8 cellular contexts compared by ENCODE assay signal in the genomic region with DNA sequence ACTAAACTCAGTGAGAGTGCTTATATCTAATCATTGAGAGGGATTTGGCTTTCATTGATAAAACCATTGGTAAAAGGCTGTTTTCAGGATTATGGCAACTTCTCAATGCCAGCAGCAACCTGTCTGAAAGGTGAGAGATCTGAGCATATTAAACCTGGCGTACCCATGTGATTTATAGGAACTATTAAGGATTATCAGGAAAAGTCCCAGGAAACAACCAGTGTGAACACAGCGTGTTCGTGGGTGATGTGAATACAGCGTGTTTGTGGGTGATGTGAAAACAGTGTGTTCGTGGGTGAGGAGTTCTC.
A peak's percentile ranks its signal among the peaks of the same experiment; 100 is the strongest.
DNase-seq lines count a peak whose midpoint lies in the region; ATAC-seq, FAIRE-seq and TF ChIP-seq lines count a peak whose summit lies in the region.

No MANE protein-coding gene starts in this region.

- no peak for DNase-seq in activated naive CD4-positive, alpha-beta T cell treated with anti-CD3 and anti-CD28 coated beads, Interleukin-2, amount 10 ng/mL, durations not matched to agents 7 days and 5 days
- DNase-seq in activated naive CD4-positive, alpha-beta T cell (lab: John Stamatoyannopoulos, UW), result no peak
- DNase-seq in T-cell (peak in 1 of 34 experiments; percentile 39), thoracic aorta (ENCODE audit: low spot score) (no peak), GM19240 (ENCODE audit: insufficient read length, low spot score) (no peak), NCI-H2029 (lab: John Stamatoyannopoulos, UW) (no peak), D721Med (ENCODE audit: insufficient read length, low spot score) (no peak)

- no peaks in the 10 kb centered on the region for H3K36me3 Mint-ChIP-seq in activated naive CD4-positive, alpha-beta T cell treated with anti-CD3 and anti-CD28 coated beads, Interleukin-2, amount 10 ng/mL, durations not matched to agents 7 days and 5 days
- H3K36me3 Mint-ChIP-seq in T-cell, result no peaks in the 10 kb centered on the region

- TF ChIP-seq CTCF in thoracic aorta (IDR thresholded peaks at IDR 0.05) (no peak), D721Med (IDR thresholded peaks at IDR 0.05; ENCODE audit: insufficient read depth, missing control alignments) (no peak)

- POLR2A ChIA-PET in T-cell (lab: Charles Lee), result interaction anchor here (0.8 to 1.5 kb wide), 3 partner anchors 15 to 80 kb away, joined by 3 to 6 read pairs (median 6); no protein-coding TSS in a partner anchor

- no peaks in the 10 kb centered on the region for H3K9me3 Mint-ChIP-seq in activated naive CD4-positive, alpha-beta T cell treated with anti-CD3 and anti-CD28 coated beads, Interleukin-2, amount 10 ng/mL, durations not matched to agents 7 days and 5 days
- H3K9me3 Mint-ChIP-seq in T-cell, result no peaks in the 10 kb centered on the region

- no peaks in the 10 kb centered on the region for H3K36me3 ChIP-seq in iPS-18a (ENCODE audit: control insufficient read depth, low read depth, low read length)
- no peaks in the 10 kb centered on the region for H3K36me3 ChIP-seq in thoracic aorta

- no peaks in the 10 kb centered on the region for H3K4me1 ChIP-seq in iPS-18a (ENCODE audit: control insufficient read depth, low read depth, low read length)
- H3K4me1 ChIP-seq in thoracic aorta (ENCODE audit: control insufficient read depth in 1 of 2, low read depth in 2 of 2), result peaks cover 0 to 7% of the 10 kb centered on the region in 2 donors

- H3K27me3 ChIP-seq in iPS-18a (ENCODE audit: control insufficient read depth, insufficient read depth, low read length) (no peaks in the 10 kb centered on the region), thoracic aorta (replicated peaks; ENCODE audit: insufficient read depth) (no peaks in the 10 kb centered on the region)

- FAIRE-seq in D721Med (lab: Jason Lieb, UNC), result no peak

- H3K9ac ChIP-seq in iPS-18a (ENCODE audit: low read length), result no peak overlapping the region

- peak overlapping the region; percentile 69 for H3K4me3 ChIP-seq in iPS-18a (ENCODE audit: low read length)
- peak overlapping the region; percentile 77 for H3K4me3 ChIP-seq in thoracic aorta

- peaks cover 34% of the 10 kb centered on the region for H3K4me1 Mint-ChIP-seq in activated naive CD4-positive, alpha-beta T cell treated with anti-CD3 and anti-CD28 coated beads, Interleukin-2, amount 10 ng/mL, durations not matched to agents 7 days and 5 days
- peaks cover 20 to 27% (median 26%) of the 10 kb centered on the region in 3 donors for H3K4me1 Mint-ChIP-seq in T-cell

- CTCF ChIA-PET in activated naive CD4-positive, alpha-beta T cell treated with anti-CD3 and anti-CD28 coated beads, Interleukin-2, amount 10 ng/mL, durations not matched to agents 7 days and 5 days (lab: Charles Lee), result interaction anchor here (0.8 to 3.1 kb wide), 8 partner anchors 20 to 459 kb away, joined by 3 to 24 read pairs (median 6); a partner anchor contains a TSS
- CTCF ChIA-PET in T-cell (lab: Charles Lee), result interaction anchor here (0.6 to 2.3 kb wide), 29 partner anchors 19 to 697 kb away, joined by 3 to 31 read pairs (median 5); a partner anchor contains a TSS

- H3K9me3 ChIP-seq in iPS-18a (ENCODE audit: control insufficient read depth, low read depth, low read length), result no peaks in the 10 kb centered on the region
- no peaks in the 10 kb centered on the region for H3K9me3 ChIP-seq in thoracic aorta

- no peak for ATAC-seq in T-cell (replicated peaks in 1 of 4)
- no peak for ATAC-seq in thoracic aorta (ENCODE audit: insufficient number of reproducible peaks, low FRiP score, low read depth)

- peak overlapping the region; percentile 89 for H3K4me3 Mint-ChIP-seq in activated naive CD4-positive, alpha-beta T cell treated with anti-CD3 and anti-CD28 coated beads, Interleukin-2, amount 10 ng/mL, durations not matched to agents 7 days and 5 days
- H3K4me3 Mint-ChIP-seq in T-cell, result peak overlapping the region; percentile 85 to 90 (median 89)

- H3K27ac Mint-ChIP-seq in activated naive CD4-positive, alpha-beta T cell treated with anti-CD3 and anti-CD28 coated beads, Interleukin-2, amount 10 ng/mL, durations not matched to agents 7 days and 5 days, result peak overlapping the region; percentile 87
- H3K27ac Mint-ChIP-seq in T-cell, result peak overlapping the region; percentile 90 to 93

- no peak overlapping the region for H3K27ac ChIP-seq in iPS-18a (ENCODE audit: low read length)
- H3K27ac ChIP-seq in thoracic aorta, result no peak overlapping the region

- H3K27me3 Mint-ChIP-seq in activated naive CD4-positive, alpha-beta T cell treated with anti-CD3 and anti-CD28 coated beads, Interleukin-2, amount 10 ng/mL, durations not matched to agents 7 days and 5 days, result peaks cover 37% of the 10 kb centered on the region
- H3K27me3 Mint-ChIP-seq in T-cell, result no peaks in the 10 kb centered on the region
